ENCODE assay signal across 24 cellular contexts in genomic region chr12:15677207-15677606, GRCh38.
"Had no signal": no experiment of that assay in that cellular context is flagged by ENCODE, and none has a peak within 500 bp of the region (broad histone marks: within the 10 kb centered on the region; RNA-seq: fewer than 3 reads in every experiment).

No MANE protein-coding gene starts in this region.

- H3K36me3 ChIP-seq: esophagus muscularis mucosa, ovary, prostate gland, spleen, thoracic aorta, upper lobe of left lung had no signal

- H3K4me3 ChIP-seq: ascending aorta, esophagus muscularis mucosa, hepatocyte, left ventricle myocardium inferior, ovary, prostate gland, spleen, thoracic aorta, upper lobe of left lung had no signal

- H3K27me3 ChIP-seq: ascending aorta, esophagus muscularis mucosa, hepatocyte, ovary, spleen, upper lobe of left lung had no signal

- H2AFZ ChIP-seq: hepatocyte had no signal

- H3K9me3 ChIP-seq: ascending aorta, esophagus muscularis mucosa, left ventricle myocardium inferior, ovary, prostate gland, spleen, thoracic aorta, upper lobe of left lung had no signal

- ATAC-seq: activated CD8-positive, alpha-beta T cell treated with anti-CD3 and anti-CD28 coated beads, Interleukin-2, amount 10 ng/mL, durations not matched to agents 7 days and 5 days; natural killer cell treated with Interleukin-12 subunit alpha and Interleukin-12 subunit beta and Interleukin-15 and Interleukin-18, amount 100 ng/mL, for 72 hours; SK-N-SH treated with all-trans-retinoic acid at 6 μM for 48 hours had no signal

- DNase-seq: activated CD4-positive, alpha-beta T cell treated with anti-CD3 and anti-CD28 coated beads, Interleukin-2, amount 50 U/mL, for 1 hour; activated CD4-positive, CD25-positive, alpha-beta regulatory T cell treated with anti-CD3 and anti-CD28 coated beads, Interleukin-2, amount 50 U/mL, for 72 hours; activated CD8-positive, alpha-beta T cell treated with anti-CD3 and anti-CD28 coated beads, Interleukin-2, amount 10 ng/mL, durations not matched to agents 7 days and 5 days; activated gamma-delta T cell; activated naive CD4-positive, alpha-beta T cell treated with anti-CD3 and anti-CD28 coated beads, Interleukin-2, amount 50 U/mL, for 16 hours; dermis blood vessel endothelial cell; effector memory CD4-positive, alpha-beta T cell; glutamatergic neuron; kidney glomerular epithelial cell; left ventricle myocardium inferior; midbrain; ovary; spleen; stimulated activated CD4-positive, alpha-beta T cell treated with anti-CD3 and anti-CD28 coated beads, Interleukin-4, amount 100 ng/mL, for 1 hour; stimulated activated naive CD4-positive, alpha-beta T cell; upper lobe of left lung had no signal

- H3K4me1 ChIP-seq: ascending aorta, esophagus muscularis mucosa, left ventricle myocardium inferior, prostate gland, spleen, upper lobe of left lung had no signal

- H3K27ac ChIP-seq: ascending aorta, esophagus muscularis mucosa, hepatocyte, left ventricle myocardium inferior, ovary, prostate gland, spleen, thoracic aorta, upper lobe of left lung, VCaP had no signal

- H3K4me2 ChIP-seq: hepatocyte had no signal
